ENCODE assay signal across 25 cellular contexts in genomic region chr3:182783106-182783505, GRCh38. TPM values are rescaled to one million over a fixed set of nuclear protein-coding genes. Genes with fewer than 3 reads are reported as not detected.
A peak's percentile ranks its signal among the peaks of the same experiment; 100 is the strongest.
DNase-seq lines count a peak whose midpoint lies in the region; ATAC-seq, FAIRE-seq and TF ChIP-seq lines count a peak whose summit lies in the region.
"Had no signal": no experiment of that assay in that cellular context is flagged by ENCODE, and none has a peak within 500 bp of the region (broad histone marks: within the 10 kb centered on the region; RNA-seq: fewer than 3 reads in every experiment).

No MANE protein-coding gene starts in this region.

- H3K9me3 ChIP-seq in tibial artery, result no peaks in the 10 kb centered on the region
- no peaks in the 10 kb centered on the region for H3K9me3 ChIP-seq in CD8-positive, alpha-beta memory T cell (ENCODE audit: low read length)
- no peaks in the 10 kb centered on the region for H3K9me3 ChIP-seq in effector memory CD4-positive, alpha-beta T cell (ENCODE audit: control insufficient read depth, low read length)

- H4K20me1 ChIP-seq in KMS-11 (ENCODE audit: insufficient read depth), result no peaks in the 10 kb centered on the region
- H4K20me1 ChIP-seq: BLaER1 treated with 17β-estradiol and CSF1 and Interleukin-3, amounts not matched to agents 10 nM and 100 nM had no signal

- H3K4me1 ChIP-seq in KMS-11 (ENCODE audit: low read depth, poor library complexity, severe bottlenecking) (peaks cover 22% of the 10 kb centered on the region), tibial artery (peaks cover 0 to 5% (median 0%) of the 10 kb centered on the region in 4 donors)
- no peaks in the 10 kb centered on the region for H3K4me1 ChIP-seq in CD8-positive, alpha-beta memory T cell (ENCODE audit: insufficient read depth, low read length)
- no peaks in the 10 kb centered on the region for H3K4me1 ChIP-seq in effector memory CD4-positive, alpha-beta T cell (ENCODE audit: control insufficient read depth, insufficient read depth, low read length, poor library complexity, severe bottlenecking)

- no peak overlapping the region for H3K27ac ChIP-seq in KMS-11
- no peak overlapping the region for H3K27ac ChIP-seq in tibial artery
- H3K27ac ChIP-seq in CD8-positive, alpha-beta memory T cell (ENCODE audit: low read depth, low read length), result no peak overlapping the region
- no peak overlapping the region for H3K27ac ChIP-seq in effector memory CD4-positive, alpha-beta T cell (ENCODE audit: insufficient read depth, low read length, poor library complexity, severe bottlenecking)
- H3K27ac ChIP-seq: BLaER1 treated with 17β-estradiol and CSF1 and Interleukin-3, amounts not matched to agents 10 nM and 100 nM; C4-2B had no signal

- H3K9me3 Mint-ChIP-seq in WTC11, result no peaks in the 10 kb centered on the region
- peaks cover 0 to 2% (median 0%) of the 10 kb centered on the region in 5 donors for H3K9me3 Mint-ChIP-seq in CD8-positive, alpha-beta memory T cell
- H3K9me3 Mint-ChIP-seq: CD4-positive, alpha-beta T cell; CD8-positive, alpha-beta T cell had no signal

- TF ChIP-seq CTCF in KMS-11 (conservative IDR thresholded peaks at IDR 0.05; ENCODE audit: low read depth, low read length) (no peak), WTC11 (IDR thresholded peaks at IDR 0.05) (no peak), tibial artery (IDR thresholded peaks at IDR 0.05) (no peak)

- H3K9ac ChIP-seq in KMS-11, result no peak overlapping the region
- H3K9ac ChIP-seq: BLaER1 treated with 17β-estradiol and CSF1 and Interleukin-3, amounts not matched to agents 10 nM and 100 nM had no signal

- H2AFZ ChIP-seq in KMS-11 (ENCODE audit: low read depth), result no peak overlapping the region

- no peak overlapping the region for H3K4me3 Mint-ChIP-seq in WTC11
- no peak overlapping the region for H3K4me3 Mint-ChIP-seq in CD8-positive, alpha-beta memory T cell
- H3K4me3 Mint-ChIP-seq: B cell; CD4-positive, alpha-beta T cell; CD8-positive, alpha-beta T cell had no signal

- no peak for ATAC-seq in WTC11
- ATAC-seq: CD8-positive, alpha-beta T cell had no signal

- H3K4me1 Mint-ChIP-seq in WTC11, result no peaks in the 10 kb centered on the region
- peaks cover 0 to 7% (median 2%) of the 10 kb centered on the region in 3 donors for H3K4me1 Mint-ChIP-seq in CD8-positive, alpha-beta memory T cell

- H3K27me3 Mint-ChIP-seq in WTC11 (ENCODE audit: low read depth), result no peaks in the 10 kb centered on the region
- H3K27me3 Mint-ChIP-seq in CD8-positive, alpha-beta memory T cell, result peaks cover 26 to 34% of the 10 kb centered on the region in 2 donors

- H3K4me2 ChIP-seq in KMS-11, result peak overlapping the region; percentile 61

- CTCF ChIA-PET in WTC11 (lab: Charles Lee), result no interaction called here
- CTCF ChIA-PET in CD8-positive, alpha-beta memory T cell (lab: Charles Lee), result no interaction called here

- H3K79me2 ChIP-seq in KMS-11 (ENCODE audit: insufficient read depth, low read depth), result no peaks in the 10 kb centered on the region

- H3K27me3 ChIP-seq in KMS-11 (ENCODE audit: insufficient read depth, low read depth) (no peaks in the 10 kb centered on the region), tibial artery (peaks cover 0 to 24% of the 10 kb centered on the region in 2 donors)
- H3K27me3 ChIP-seq in CD8-positive, alpha-beta memory T cell (ENCODE audit: insufficient read depth, low read length, poor library complexity, severe bottlenecking), result no peaks in the 10 kb centered on the region
- no peaks in the 10 kb centered on the region for H3K27me3 ChIP-seq in effector memory CD4-positive, alpha-beta T cell (replicated peaks; ENCODE audit: control insufficient read depth, insufficient read depth, low read length, poor library complexity, severe bottlenecking)
- H3K27me3 ChIP-seq: BLaER1 treated with 17β-estradiol and CSF1 and Interleukin-3, amounts not matched to agents 10 nM and 100 nM had no signal

- no peaks in the 10 kb centered on the region for H3K36me3 Mint-ChIP-seq in WTC11
- peaks cover 0 to 2% (median 0%) of the 10 kb centered on the region in 3 donors for H3K36me3 Mint-ChIP-seq in CD8-positive, alpha-beta memory T cell
- H3K36me3 Mint-ChIP-seq: CD8-positive, alpha-beta T cell had no signal

- intact Hi-C loops in tibial artery (cut with DNase I; ENCODE audit: low total_unique reads), result no loop called here

- POLR2A ChIA-PET in WTC11 (lab: Charles Lee), result no interaction called here
- POLR2A ChIA-PET in CD8-positive, alpha-beta memory T cell (lab: Charles Lee), result no interaction called here

- H3K36me3 ChIP-seq in KMS-11 (ENCODE audit: insufficient read depth) (no peaks in the 10 kb centered on the region), tibial artery (no peaks in the 10 kb centered on the region)
- H3K36me3 ChIP-seq in CD8-positive, alpha-beta memory T cell (ENCODE audit: insufficient read depth, low read length), result no peaks in the 10 kb centered on the region
- no peaks in the 10 kb centered on the region for H3K36me3 ChIP-seq in effector memory CD4-positive, alpha-beta T cell (ENCODE audit: control insufficient read depth, insufficient read depth, low read length)
- H3K36me3 ChIP-seq: BLaER1 treated with 17β-estradiol and CSF1 and Interleukin-3, amounts not matched to agents 10 nM and 100 nM had no signal

- DNase-seq in GM19239 (ENCODE audit: insufficient read length, low spot score) (no peak), WTC11 (ENCODE audit: low spot score) (no peak), tibial artery (no peak), HuH-7.5 (ENCODE audit: low spot score) (no peak)
- DNase-seq in CD8-positive, alpha-beta memory T cell, result no peak
- no peak for DNase-seq in effector memory CD4-positive, alpha-beta T cell
- DNase-seq: 8988T; AML-193; CD4-positive, alpha-beta T cell; CD8-positive, alpha-beta T cell; COR-L47; DMS 273 treated with DMSO at 0.1 percent for 48 hours; DMS153; DMS53; DMS79; DND-41; EL; GDM1 had no signal

- H3K27ac Mint-ChIP-seq in WTC11, result no peak overlapping the region
- peak overlapping the region in 1 of 8 donors; percentile 36 for H3K27ac Mint-ChIP-seq in CD8-positive, alpha-beta memory T cell
- H3K27ac Mint-ChIP-seq: B cell; CD4-positive, alpha-beta T cell; CD8-positive, alpha-beta T cell had no signal

- no peak overlapping the region for H3K4me3 ChIP-seq in KMS-11 (IDR thresholded peaks at IDR 0.05; ENCODE audit: insufficient read depth, low read depth, low read length)
- H3K4me3 ChIP-seq in tibial artery, result no peak overlapping the region
- no peak overlapping the region for H3K4me3 ChIP-seq in CD8-positive, alpha-beta memory T cell (ENCODE audit: low read length)
- H3K4me3 ChIP-seq in effector memory CD4-positive, alpha-beta T cell (ENCODE audit: insufficient read depth, low read depth, low read length, poor library complexity, severe bottlenecking), result no peak overlapping the region
- H3K4me3 ChIP-seq: BLaER1 treated with 17β-estradiol and CSF1 and Interleukin-3, amounts not matched to agents 10 nM and 100 nM; GM12878 had no signal

- FAIRE-seq in GM19239 (lab: Jason Lieb, UNC), result peak; percentile 11
- FAIRE-seq: A204.1, GM12878, GM12892 had no signal

TF ChIP-seq in WTC11, 78 proteins besides CTCF, POLR2A, EP300 and RAD21:
- peak; percentile 57; the same call in 1 of the 2 replicates for TF ChIP-seq ZNF121 (CRISPR knock-in tag; IDR thresholded peaks at IDR 0.05)
- TF ChIP-seq EMX1 (CRISPR knock-in tag; IDR thresholded peaks at IDR 0.05), result no peak

RNA-seq across cellular contexts. Expression of gene ATP11B, which starts 10.2 kb away (rescaled TPM):
- 22.4 to 25.7 TPM (median 24.2 TPM) in 3 replicates for total RNA-seq in WTC11 (2021)
- 10 to 100 TPM; 76.4 to 78.2 TPM for total RNA-seq in CD8-positive, alpha-beta memory T cell
- polyA plus RNA-seq in CD8-positive, alpha-beta memory T cell, result 47.0 TPM
